8 cellular contexts compared by ENCODE assay signal in genomic region chr6:32969685-32970412, GRCh38. TPM values are rescaled to one million over a fixed set of nuclear protein-coding genes. Genes with fewer than 3 reads are reported as not detected.
DNase-seq lines count a peak whose midpoint lies in the region; ATAC-seq and TF ChIP-seq lines count a peak whose summit lies in the region.

No MANE protein-coding gene starts in this region.

- peaks cover 6% of the 10 kb centered on the region for H3K36me3 ChIP-seq in colonic mucosa
- H3K36me3 ChIP-seq in right lobe of liver, result peaks cover 0 to 14% (median 11%) of the 10 kb centered on the region in 4 donors

- ATAC-seq in right lobe of liver (peak; percentile 3 to 22 (median 14)), GM18520 (IDR thresholded peaks at IDR 0.05; ENCODE audit: unreplicated experiment) (no peak)

- peak; percentile 47 to 58 for DNase-seq in SHP77 (lab: John Stamatoyannopoulos, UW)
- no peak for DNase-seq in SHP77 treated with DMSO at 0.1 percent for 48 hours (lab: John Stamatoyannopoulos, UW)
- peak; percentile 46 for DNase-seq in NCI-H345 treated with DMSO at 0.1 percent for 48 hours (lab: John Stamatoyannopoulos, UW; ENCODE audit: unreplicated experiment)
- peak; percentile 51 for DNase-seq in activated CD4-positive, alpha-beta T cell treated with anti-CD3 and anti-CD28 coated beads for 1 hour
- DNase-seq in colonic mucosa, result peak; percentile 84
- DNase-seq in right lobe of liver, result peak; percentile 76 to 87 (median 85)
- peak; percentile 84 for DNase-seq in stimulated activated CD4-positive, alpha-beta T cell treated with anti-CD3 and anti-CD28 coated beads, Interleukin-4, amount 100 ng/mL, for 24 hours

- peak overlapping the region; percentile 99 to 100 for H3K9ac ChIP-seq in colonic mucosa (ENCODE audit: low read depth in 2 of 2, low read length in 2 of 2)

- peak; percentile 76 for TF ChIP-seq POLR2A in right lobe of liver (IDR thresholded peaks at IDR 0.05)

- H3K27ac ChIP-seq in colonic mucosa (peak overlapping the region; percentile 96), right lobe of liver (peak overlapping the region; percentile 100)

- intact Hi-C loops in colonic mucosa (cut with DNase I), result no loop called here
- intact Hi-C loops in right lobe of liver (cut with DNase I), result no loop called here

- no peaks in the 10 kb centered on the region for H3K27me3 ChIP-seq in colonic mucosa
- no peaks in the 10 kb centered on the region for H3K27me3 ChIP-seq in right lobe of liver

- peak overlapping the region; percentile 91 for H3K4me3 ChIP-seq in colonic mucosa
- H3K4me3 ChIP-seq in right lobe of liver, result peak overlapping the region; percentile 71 to 85 (median 81)

- WGBS in right lobe of liver (ENCODE audit: insufficient coverage, low coverage, low lambda C conversion rate, missing lambda C conversion rate), result 2% methylated on average over 15 of the region's 19 CpGs

- no peaks in the 10 kb centered on the region for H3K9me3 ChIP-seq in colonic mucosa
- H3K9me3 ChIP-seq in right lobe of liver, result no peaks in the 10 kb centered on the region

- peak; percentile 18 for TF ChIP-seq CTCF in colonic mucosa (IDR thresholded peaks at IDR 0.05)
- TF ChIP-seq CTCF in right lobe of liver (IDR thresholded peaks at IDR 0.05), result peak; percentile 13 to 45 (median 20)

- H3K4me1 ChIP-seq in colonic mucosa (peaks cover 9% of the 10 kb centered on the region), right lobe of liver (peaks cover 0 to 19% (median 9%) of the 10 kb centered on the region in 4 donors)

RNA-seq across cellular contexts. Expression of gene BRD2, which starts 1.5 kb away (rescaled TPM):
- total RNA-seq in colonic mucosa, result 100 to 1,000 TPM; 149 to 167 TPM
- total RNA-seq in right lobe of liver, result 100 to 1,000 TPM in 1 of 6 experiments, 10 to 100 TPM in 5; 66.3 to 111 (median 73.7) TPM

RNA-seq across cellular contexts. Expression of gene HLA-DMA, which starts 17.0 kb away (rescaled TPM):
- total RNA-seq in colonic mucosa (10 to 100 TPM; 14.5 to 26.1 TPM), right lobe of liver (10 to 100 TPM in 4 of 6 experiments, 1 to 10 TPM in 2; 6.9 to 26.2 (median 10.7) TPM)

RNA-seq across cellular contexts. Expression of gene HLA-DMB, which starts 29.0 kb away (rescaled TPM):
- 10 to 100 TPM in 1 of 2 donors, 1 to 10 TPM in 1; 6.7 to 28.8 TPM for total RNA-seq in colonic mucosa
- 10 to 100 TPM in 1 of 6 experiments, 1 to 10 TPM in 5; 1.8 to 22.0 (median 6.5) TPM for total RNA-seq in right lobe of liver

RNA-seq across cellular contexts. Expression of gene HLA-DOA, which starts 39.5 kb away (rescaled TPM):
- total RNA-seq in colonic mucosa (1 to 10 TPM; 1.6 to 4.3 TPM), right lobe of liver (1 to 10 TPM in 5 of 6 experiments, under 1 TPM in 1; 0.37 to 3.3 (median 1.2) TPM)
